2 cellular contexts compared by ENCODE assay signal in the genomic region with DNA sequence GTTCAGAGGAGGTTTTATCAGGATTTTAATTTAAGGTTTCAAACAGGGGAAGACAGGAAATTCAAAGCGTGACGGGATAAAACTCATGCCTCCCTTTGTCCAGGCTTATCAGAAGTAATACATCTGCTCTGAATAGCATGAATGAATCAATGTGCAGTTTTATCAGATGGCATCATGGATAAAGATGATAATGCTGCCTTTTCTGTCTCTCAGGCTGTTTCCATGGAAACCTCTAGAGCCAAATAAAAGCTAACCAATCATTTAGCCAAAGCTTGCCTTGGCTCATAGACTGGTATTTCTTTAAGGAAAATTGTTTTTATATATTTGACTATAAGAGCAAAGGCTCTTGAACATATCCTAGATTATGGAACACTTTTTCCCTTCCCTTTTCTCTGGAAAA.
TF ChIP-seq lines count a peak whose summit lies in the region.

No MANE protein-coding gene starts in this region.

TF ChIP-seq in GM12878, 131 proteins besides CTCF, POLR2A, EP300 and RAD21:
- no peak for TF ChIP-seq CHD1 (IDR thresholded peaks at IDR 0.05; ENCODE audit: low read depth, low read length)
- TF ChIP-seq, protein P1, sequence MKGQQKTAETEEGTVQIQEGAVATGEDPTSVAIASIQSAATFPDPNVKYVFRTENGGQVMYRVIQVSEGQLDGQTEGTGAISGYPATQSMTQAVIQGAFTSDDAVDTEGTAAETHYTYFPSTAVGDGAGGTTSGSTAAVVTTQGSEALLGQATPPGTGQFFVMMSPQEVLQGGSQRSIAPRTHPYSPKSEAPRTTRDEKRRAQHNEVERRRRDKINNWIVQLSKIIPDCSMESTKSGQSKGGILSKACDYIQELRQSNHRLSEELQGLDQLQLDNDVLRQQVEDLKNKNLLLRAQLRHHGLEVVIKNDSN (IDR thresholded peaks at IDR 0.05; ENCODE audit: borderline replicate concordance, extremely low read length, insufficient read depth, low read depth, low read length): no peak
- TF ChIP-seq NFIC (IDR thresholded peaks at IDR 0.05; ENCODE audit: low read depth, low read length): no peak
- TF ChIP-seq BRCA1 (IDR thresholded peaks at IDR 0.05; ENCODE audit: low read depth, low read length): no peak
- no peak for TF ChIP-seq DPF2 (IDR thresholded peaks at IDR 0.05)
- no peak for TF ChIP-seq ZBED1 (IDR thresholded peaks at IDR 0.05; ENCODE audit: borderline replicate concordance)
- TF ChIP-seq SREBF1 (IDR thresholded peaks at IDR 0.05; ENCODE audit: low read length): no peak
- no peak for TF ChIP-seq SPI1 (IDR thresholded peaks at IDR 0.05; ENCODE audit: borderline replicate concordance, insufficient read depth, low read depth, low read length)
- TF ChIP-seq ZZZ3 (IDR thresholded peaks at IDR 0.05; ENCODE audit: control insufficient read depth, insufficient read length, low read depth): no peak
- no peak for TF ChIP-seq CREM (IDR thresholded peaks at IDR 0.05; ENCODE audit: low read depth)
- no peak for TF ChIP-seq ZNF24 (IDR thresholded peaks at IDR 0.05)
- no peak for TF ChIP-seq SUZ12 (IDR thresholded peaks at IDR 0.05; ENCODE audit: unreplicated experiment)
- no peak for TF ChIP-seq HCFC1 (IDR thresholded peaks at IDR 0.05; ENCODE audit: low read length)
- no peak for TF ChIP-seq ETV6 (conservative IDR thresholded peaks at IDR 0.05 in 1 of 2, IDR thresholded peaks at IDR 0.05 in 1 of 2; ENCODE audit: borderline replicate concordance in 1 of 2, low read depth in 1 of 2)

TF ChIP-seq in neural cell, 6 proteins besides CTCF, POLR2A, EP300 and RAD21:
- no peak for TF ChIP-seq EZH2 (IDR thresholded peaks at IDR 0.05; ENCODE audit: borderline replicate concordance, insufficient read depth, low read length, poor library complexity, severe bottlenecking)
- TF ChIP-seq MXI1 (conservative IDR thresholded peaks at IDR 0.05; ENCODE audit: poor library complexity, severe bottlenecking): peak; percentile 1
- no peak for TF ChIP-seq SMC3 (conservative IDR thresholded peaks at IDR 0.05; ENCODE audit: poor library complexity)
- no peak for TF ChIP-seq TAF1 (IDR thresholded peaks at IDR 0.05; ENCODE audit: low read depth)
